Comparison of ENCODE assay signal across 16 cellular contexts in genomic region chr18:24536326-24536725, GRCh38.
DNase-seq lines count a peak whose midpoint lies in the region; ATAC-seq and TF ChIP-seq lines count a peak whose summit lies in the region.
"Had no signal": no experiment of that assay in that cellular context is flagged by ENCODE, and none has a peak within 500 bp of the region (broad histone marks: within the 10 kb centered on the region; RNA-seq: fewer than 3 reads in every experiment).

No MANE protein-coding gene starts in this region.

- intact Hi-C loops in dorsolateral prefrontal cortex (cut with DNase I) (loop anchor here in 1 of 2 donors (5.0 kb wide), 1 partner anchor 39 kb away; no protein-coding TSS in a partner anchor), aorta (cut with DNase I) (no loop called here)

- ATAC-seq in lung (ENCODE audit: insufficient read depth, low FRiP score) (no peak), aorta (ENCODE audit: low FRiP score) (peak; percentile 51)
- ATAC-seq: Panc1 had no signal

- H3K27ac ChIP-seq in dorsolateral prefrontal cortex (peak overlapping the region in 32 of 59 donors; percentile 3 to 89 (median 60)), lung (ENCODE audit: low read depth in 1 of 2, low read length in 1 of 2) (no peak overlapping the region), aorta (ENCODE audit: low read depth in 1 of 2, low read length in 2 of 2) (no peak overlapping the region)
- H3K27ac ChIP-seq: SJCRH30 had no signal

- H3K4me1 ChIP-seq in lung (ENCODE audit: control insufficient read depth in 2 of 2, insufficient read depth in 2 of 2, low read length in 2 of 2) (no peaks in the 10 kb centered on the region), aorta (ENCODE audit: control insufficient read depth in 1 of 2, insufficient read depth in 2 of 2, low read length in 2 of 2) (no peaks in the 10 kb centered on the region)
- H3K4me1 ChIP-seq: SJCRH30 had no signal

- TF ChIP-seq CTCF in dorsolateral prefrontal cortex (IDR thresholded peaks at IDR 0.05 in 54 of 56, conservative IDR thresholded peaks at IDR 0.05 in 2 of 56; ENCODE audit: low read depth in 1 of 56, partially characterized antibody in 56 of 56) (no peak), lung (IDR thresholded peaks at IDR 0.05; ENCODE audit: control extremely low read depth, extremely low read depth) (no peak)

- peaks cover 0 to 10% (median 0%) of the 10 kb centered on the region in 45 donors for H3K27me3 ChIP-seq in dorsolateral prefrontal cortex
- H3K27me3 ChIP-seq in lung (ENCODE audit: control insufficient read depth, insufficient read depth): no peaks in the 10 kb centered on the region
- H3K27me3 ChIP-seq in aorta (ENCODE audit: control insufficient read depth in 1 of 2, insufficient read depth in 2 of 2, low read length in 1 of 2): peaks cover 0 to 2% of the 10 kb centered on the region in 2 donors
- H3K27me3 ChIP-seq: SJCRH30 had no signal

- peak; percentile 52 for DNase-seq in LoVo (ENCODE audit: low spot score)
- DNase-seq in dorsolateral prefrontal cortex: no peak
- peak; percentile 1 for DNase-seq in lung (ENCODE audit: low spot score)
- no peak for DNase-seq in aorta
- no peak for DNase-seq in MV-4-11 (lab: John Stamatoyannopoulos, UW)
- no peak for DNase-seq in KG1 (lab: John Stamatoyannopoulos, UW)
- no peak for DNase-seq in activated T-cell treated with anti-CD3 and anti-CD28 coated beads for 4 hours
- DNase-seq: ACHN, DMS79 treated with DMSO at 0.1 percent for 48 hours, H9, NCI-H1417 treated with DMSO at 0.1 percent for 48 hours, NCI-H2029, NCI-H345, NCI-H524 treated with DMSO at 0.1 percent for 48 hours, SJCRH30 had no signal

- H3K9me3 ChIP-seq in lung (ENCODE audit: control insufficient read depth in 2 of 2, insufficient read depth in 1 of 2, low read length in 1 of 2) (peaks cover 0 to 4% of the 10 kb centered on the region in 2 donors), aorta (ENCODE audit: control insufficient read depth, low read length) (no peaks in the 10 kb centered on the region)
- H3K9me3 ChIP-seq: SJCRH30 had no signal

- no peak overlapping the region for H3K4me3 ChIP-seq in dorsolateral prefrontal cortex
- no peak overlapping the region for H3K4me3 ChIP-seq in lung
- H3K4me3 ChIP-seq in aorta (ENCODE audit: low read length in 2 of 2): no peak overlapping the region
- H3K4me3 ChIP-seq: SJCRH30 had no signal

- 66 to 86% methylated on average over 4 of the region's 4 CpGs for WGBS in lung, 2 donors
- WGBS in aorta, 2 donors: 51 to 52% methylated on average over 4 of the region's 4 CpGs

- H3K36me3 ChIP-seq in lung (ENCODE audit: control insufficient read depth in 2 of 2, insufficient read depth in 2 of 2, low read length in 2 of 2): no peaks in the 10 kb centered on the region
- no peaks in the 10 kb centered on the region for H3K36me3 ChIP-seq in aorta (ENCODE audit: control insufficient read depth in 1 of 2, insufficient read depth in 2 of 2, low read length in 1 of 2)
- H3K36me3 ChIP-seq: SJCRH30 had no signal

Comparison
In these comparisons a context has a peak if more than half of its experiments do, and no peak if none do; other contexts are left out.
1. DNase-seq: peak in LoVo (single experiment) and lung (single experiment); none in dorsolateral prefrontal cortex (0 of 10), aorta (0 of 2), MV-4-11 (single experiment), KG1 (single experiment) and activated T-cell treated with anti-CD3 and anti-CD28 coated beads for 4 hours (single experiment).
2. H3K27ac ChIP-seq: peak in dorsolateral prefrontal cortex (32 of 59); none in lung (0 of 2) and aorta (0 of 2).